11 cellular contexts compared by ENCODE assay signal in genomic region chr1:50047916-50048694, GRCh38. TPM values are rescaled to one million over a fixed set of nuclear protein-coding genes. Genes with fewer than 3 reads are reported as not detected.
DNase-seq lines count a peak whose midpoint lies in the region; ATAC-seq, FAIRE-seq and TF ChIP-seq lines count a peak whose summit lies in the region.
"Had no signal": no experiment of that assay in that cellular context is flagged by ENCODE, and none has a peak within 500 bp of the region (broad histone marks: within the 10 kb centered on the region; RNA-seq: fewer than 3 reads in every experiment).

No MANE protein-coding gene starts in this region.

- H3K27me3 ChIP-seq in K562 (ENCODE audit: control insufficient read depth in 2 of 2, insufficient read depth in 2 of 2, low read length in 2 of 2) (no peaks in the 10 kb centered on the region), iPS-18a (ENCODE audit: control insufficient read depth, insufficient read depth, low read length) (peaks cover 32% of the 10 kb centered on the region), suprapubic skin (peaks cover 31% of the 10 kb centered on the region)

- H3K4me1 ChIP-seq in K562 (replicated peaks in 1 of 2; ENCODE audit: control insufficient read depth in 2 of 2, insufficient read depth in 2 of 2, low read length in 2 of 2) (no peaks in the 10 kb centered on the region; a peak in 1 of 5 replicates), iPS-18a (ENCODE audit: control insufficient read depth, low read depth, low read length) (no peaks in the 10 kb centered on the region), suprapubic skin (peaks cover 7% of the 10 kb centered on the region)
- H3K4me1 ChIP-seq: gastrocnemius medialis had no signal

- in situ Hi-C loops in K562 (cut with MboI), result no loop called here

- no peak overlapping the region for H2AFZ ChIP-seq in K562 (ENCODE audit: low read depth, low read length)

- intact Hi-C loops in K562 (cut with micrococcal nuclease), result no loop called here

- H3K9ac ChIP-seq in K562 (ENCODE audit: insufficient read depth in 1 of 2, low read depth in 2 of 2, low read length in 2 of 2) (no peak overlapping the region), iPS-18a (ENCODE audit: low read length) (peak overlapping the region; percentile 53)

- no peak overlapping the region for H3K4me2 ChIP-seq in K562 (ENCODE audit: insufficient read depth, low read length)

- 20% methylated on average over 54 of the region's 72 CpGs for WGBS in K562 (ENCODE audit: insufficient coverage, low coverage, missing lambda C conversion rate)
- WGBS in suprapubic skin, result 4% methylated on average over 5 of the region's 72 CpGs

- TF ChIP-seq CTCF in K562 (IDR thresholded peaks at IDR 0.05 in 2 of 3, conservative IDR thresholded peaks at IDR 0.05 in 1 of 3; ENCODE audit: insufficient read depth in 2 of 3, low read depth in 1 of 3, low read length in 3 of 3) (no peak), suprapubic skin (IDR thresholded peaks at IDR 0.05) (no peak)

- DNase-seq in activated T-cell treated with anti-CD3 and anti-CD28 coated beads for 48 hours (ENCODE audit: low read depth) (peak; percentile 5), K562 (ENCODE audit: extremely low read depth in 1 of 4, low spot score in 3 of 4) (no peak), suprapubic skin (ENCODE audit: low spot score in 2 of 2) (no peak), NCI-H524 treated with DMSO at 0.1 percent for 48 hours (lab: John Stamatoyannopoulos, UW) (no peak), NCI-H146 treated with DMSO at 0.1 percent for 48 hours (lab: John Stamatoyannopoulos, UW; ENCODE audit: unreplicated experiment) (no peak), medulla oblongata (ENCODE audit: extremely low spot score) (no peak)
- no peak for DNase-seq in activated T-cell treated with anti-CD3 and anti-CD28 coated beads, Interleukin-2, amount 50 U/mL, for 1 hour
- DNase-seq: activated naive CD4-positive, alpha-beta T cell treated with anti-CD3 and anti-CD28 coated beads, Interleukin-2, amount 50 U/mL, for 16 hours; gastrocnemius medialis; NCI-H1048 had no signal

- H3K9me1 ChIP-seq in K562 (ENCODE audit: control insufficient read depth, insufficient read depth, low read length), result no peaks in the 10 kb centered on the region

- no peaks in the 10 kb centered on the region for H3K9me3 ChIP-seq in K562 (replicated peaks; ENCODE audit: control insufficient read depth, insufficient read depth, low read depth, low read length)
- no peaks in the 10 kb centered on the region for H3K9me3 ChIP-seq in iPS-18a (ENCODE audit: control insufficient read depth, low read depth, low read length)
- no peaks in the 10 kb centered on the region for H3K9me3 ChIP-seq in suprapubic skin
- H3K9me3 ChIP-seq: gastrocnemius medialis had no signal

- H4K20me1 ChIP-seq in K562 (replicated peaks; ENCODE audit: control insufficient read depth, insufficient read depth, low read length), result no peaks in the 10 kb centered on the region

- CTCF ChIA-PET in K562 (lab: Yijun Ruan, JAX; ENCODE audit: low intra/inter-chr PET ratio), result no interaction called here

- H3K27ac ChIP-seq in K562 (ENCODE audit: extremely low read depth, low read depth, low read length) (no peak overlapping the region), iPS-18a (ENCODE audit: low read length) (no peak overlapping the region), suprapubic skin (no peak overlapping the region)
- H3K27ac ChIP-seq: gastrocnemius medialis had no signal

- POLR2A ChIA-PET in K562 (lab: Yijun Ruan, JAX), result no interaction called here

- no peak for TF ChIP-seq RAD21 in K562 (CRISPR knock-in tag; conservative IDR thresholded peaks at IDR 0.05 in 1 of 2, IDR thresholded peaks at IDR 0.05 in 1 of 2)

- no peaks in the 10 kb centered on the region for H3K79me2 ChIP-seq in K562 (ENCODE audit: control insufficient read depth, insufficient read depth, low read length)

- no peak for TF ChIP-seq POLR2A in K562 (conservative IDR thresholded peaks at IDR 0.05)
- no peak for TF ChIP-seq POLR2A in suprapubic skin (IDR thresholded peaks at IDR 0.05)

- H3K4me3 ChIP-seq in K562 (no peak overlapping the region), iPS-18a (ENCODE audit: low read length) (peak overlapping the region; percentile 32), suprapubic skin (peak overlapping the region; percentile 33)

- no peak for TF ChIP-seq EP300 in K562 (IDR thresholded peaks at IDR 0.05; ENCODE audit: low read length)
- TF ChIP-seq EP300 in suprapubic skin (IDR thresholded peaks at IDR 0.05), result no peak

- ATAC-seq in K562, result peak; percentile 22; the same call in 1 of the 3 replicates
- ATAC-seq: gastrocnemius medialis had no signal

- BruUV-seq in K562 (replicated peaks; lab: Mats Ljungman, UMichigan), result no TSS peak

- H3K36me3 ChIP-seq in K562 (ENCODE audit: control insufficient read depth, insufficient read depth, low read length), result no peaks in the 10 kb centered on the region
- no peaks in the 10 kb centered on the region for H3K36me3 ChIP-seq in iPS-18a (ENCODE audit: control insufficient read depth, low read depth, low read length)
- no peaks in the 10 kb centered on the region for H3K36me3 ChIP-seq in suprapubic skin
- H3K36me3 ChIP-seq: gastrocnemius medialis had no signal

- FAIRE-seq in K562 (lab: Jason Lieb, UNC), result no peak

TF ChIP-seq in K562, 482 proteins besides CTCF, POLR2A, EP300 and RAD21 (continues in another document):
- TF ChIP-seq MBD1 (CRISPR knock-in tag; IDR thresholded peaks at IDR 0.05) (no peak), HMG20A (CRISPR knock-in tag; conservative IDR thresholded peaks at IDR 0.05) (no peak), ZNF134 (CRISPR knock-in tag; conservative IDR thresholded peaks at IDR 0.05) (no peak), RAD51 (IDR thresholded peaks at IDR 0.05; ENCODE audit: borderline replicate concordance, low read depth) (no peak), ZFP1 (CRISPR knock-in tag; IDR thresholded peaks at IDR 0.05) (no peak)

RNA-seq across cellular contexts. Expression of gene AGBL4, which starts 24.4 kb away (rescaled TPM):
- not detected in 2 replicates for total RNA-seq in K562 (2011; cell fraction: chromatin; rRNA removed; ENCODE audit: low replicate concordance)
- not detected in 2 replicates for total RNA-seq in K562 (2011; cell fraction: nucleolus; rRNA removed)
- not detected in 2 replicates for total RNA-seq in K562 (2011; cell fraction: nucleoplasm; rRNA removed)
- total RNA-seq in K562 (2014; rRNA removed) (not detected in 2 replicates), K562 (2014; rRNA removed; fragmentation: Illumina TruSeq; extraction: Trizol) (not detected in 2 replicates), K562 (2015; rRNA removed; fragmentation: Illumina TruSeq; extraction: Trizol) (0.11 TPM in 1 of 2 replicates, not detected in the other), K562 (2021) (not detected in 2 replicates), suprapubic skin (1 to 10 TPM in 2 of 4 donors, under 1 TPM in 1, not detected in 1; 0.19 to 1.0 (median 1.0) TPM)
- polyA plus RNA-seq in K562 (2011; rRNA removed) (0.07 and 0.11 TPM in 2 replicates), K562 (2014; fragmentation: Illumina TruSeq; extraction: Trizol) (not detected in 2 replicates), K562 (2014; fragmentation: Nextera tagmentation; extraction: Ambion mirVana) (not detected), K562 (2014; rRNA removed) (not detected in 2 replicates)
- polyA plus RNA-seq in K562 (2011; cell fraction: cytosol; rRNA removed), result 0.07 TPM in 1 of 2 replicates, not detected in the other
- polyA plus RNA-seq in K562 (2011; cell fraction: nucleus; rRNA removed), result not detected in 2 replicates
- polyA plus RNA-seq in K562 (2012), result 0.04 TPM in 1 of 2 replicates, not detected in the other
- polyA minus RNA-seq in K562 (2011; rRNA and poly(A)+ RNA removed), result not detected in 2 replicates
- not detected in 2 replicates for polyA minus RNA-seq in K562 (2011; cell fraction: cytosol; rRNA and poly(A)+ RNA removed)
- not detected in 2 replicates for polyA minus RNA-seq in K562 (2011; cell fraction: nucleus; rRNA and poly(A)+ RNA removed)
- total RNA-seq: gastrocnemius medialis had no signal
